Comparison of ENCODE assay signal across 24 cellular contexts in genomic region chr19:19095691-19096090, GRCh38.
"Had no signal": no experiment of that assay in that cellular context is flagged by ENCODE, and none has a peak within 500 bp of the region (broad histone marks: within the 10 kb centered on the region; RNA-seq: fewer than 3 reads in every experiment).

No MANE protein-coding gene starts in this region.

- H3K9me3 ChIP-seq: adrenal gland, SJCRH30 had no signal

- H3K27ac ChIP-seq: adrenal gland, SJCRH30 had no signal

- ATAC-seq: activated CD4-positive, CD25-positive, alpha-beta regulatory T cell treated with anti-CD3 and anti-CD28 coated beads, Interleukin-2, amount 50 U/mL, for 24 hours; activated CD8-positive, alpha-beta T cell treated with anti-CD3 and anti-CD28 coated beads for 36 hours; activated T-cell treated with anti-CD3 and anti-CD28 coated beads, Interleukin-2, amount 50 U/mL, for 72 hours; Panc1; SK-N-SH treated with all-trans-retinoic acid at 6 μM for 48 hours had no signal

- H3K36me3 ChIP-seq: adrenal gland, SJCRH30 had no signal

- H3K4me1 ChIP-seq: adrenal gland, SJCRH30 had no signal

- DNase-seq: activated CD4-positive, alpha-beta T cell treated with anti-CD3 and anti-CD28 coated beads for 4 hours; activated CD8-positive, alpha-beta memory T cell treated with anti-CD3 and anti-CD28 coated beads, Interleukin-2, amount 50 U/mL, for 4 hours; activated CD8-positive, alpha-beta T cell treated with anti-CD3 and anti-CD28 coated beads for 36 hours; activated naive CD4-positive, alpha-beta T cell treated with anti-CD3 and anti-CD28 coated beads, Interleukin-2, amount 50 U/mL, for 16 hours; activated naive CD8-positive, alpha-beta T cell treated with anti-CD3 and anti-CD28 coated beads, Interleukin-2, amount 10 ng/mL, durations not matched to agents 7 days and 5 days; activated T-cell treated with anti-CD3 and anti-CD28 coated beads, Interleukin-2, amount 50 U/mL, for 72 hours; adrenal gland; anterior cingulate cortex; MM.1S; NCI-H1105; NCI-H1436 treated with DMSO at 0.1 percent for 48 hours; NCI-H187; NCI-H2081; NCI-H510A treated with DMSO at 0.1 percent for 48 hours; NCI-H69; NK-92 treated with Interleukin-12 subunit alpha and Interleukin-12 subunit beta, amount 100 ng/mL, for 24 hours; OCI-M1; Right ventricle myocardium superior; RPMI8226; SJCRH30; SW 1271 had no signal

- H3K27me3 ChIP-seq: adrenal gland, SJCRH30 had no signal

- H3K4me3 ChIP-seq: adrenal gland, SJCRH30 had no signal
